26 cellular contexts compared by ENCODE assay signal in the genomic region with DNA sequence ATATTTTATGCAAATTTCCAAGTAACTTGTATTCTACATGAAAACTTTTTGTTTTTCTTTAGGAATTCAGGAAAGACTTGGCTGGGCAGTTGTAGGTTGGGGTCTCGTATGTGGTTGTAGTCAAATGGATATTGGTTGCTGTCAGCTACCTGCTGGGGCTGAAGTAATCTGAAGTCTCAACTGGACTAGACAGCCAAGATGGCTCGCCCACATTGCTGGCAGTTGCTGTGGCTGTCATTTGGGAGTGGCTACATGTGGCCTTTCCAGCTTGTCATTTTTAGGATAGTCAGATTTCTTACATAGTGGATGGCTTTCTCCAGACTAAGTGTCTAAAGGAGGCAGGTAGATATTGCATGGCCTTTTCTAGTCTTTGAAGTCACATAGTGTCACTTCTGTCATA.
"Had no signal": no experiment of that assay in that cellular context is flagged by ENCODE, and none has a peak within 500 bp of the region (broad histone marks: within the 10 kb centered on the region; RNA-seq: fewer than 3 reads in every experiment).

No MANE protein-coding gene starts in this region.

- H3K9me3 Mint-ChIP-seq: activated CD4-positive, alpha-beta memory T cell treated with anti-CD3 and anti-CD28 coated beads, Interleukin-2, amount 10 ng/mL, durations not matched to agents 7 days and 5 days; activated CD4-positive, alpha-beta T cell treated with anti-CD3 and anti-CD28 coated beads, Interleukin-2, amount 10 ng/mL, durations not matched to agents 7 days and 5 days; activated naive CD4-positive, alpha-beta T cell treated with anti-CD3 and anti-CD28 coated beads, Interleukin-2, amount 10 ng/mL, durations not matched to agents 7 days and 5 days; activated naive CD4-positive, alpha-beta T cell treated with anti-CD3 and anti-CD28 coated beads, Interleukin-2, amount 50 U/mL, for 72 hours; activated naive CD8-positive, alpha-beta T cell treated with anti-CD3 and anti-CD28 coated beads, Interleukin-2, amount 10 ng/mL, durations not matched to agents 7 days and 5 days; activated T-cell treated with anti-CD3 and anti-CD28 coated beads, Interleukin-2, amount 50 U/mL, for 24 hours; brain; effector memory CD8-positive, alpha-beta T cell; T-cell; WTC11 had no signal

- H3K27me3 ChIP-seq: ascending aorta, breast epithelium, cardiac muscle cell, esophagus squamous epithelium had no signal

- H3K4me1 ChIP-seq: ascending aorta, breast epithelium had no signal

- ATAC-seq: activated naive CD4-positive, alpha-beta T cell treated with anti-CD3 and anti-CD28 coated beads, Interleukin-2, amount 50 U/mL, for 72 hours; activated T-cell treated with anti-CD3 and anti-CD28 coated beads, Interleukin-2, amount 50 U/mL, for 72 hours; effector memory CD8-positive, alpha-beta T cell had no signal

- H3K27me3 Mint-ChIP-seq: activated CD4-positive, alpha-beta memory T cell treated with anti-CD3 and anti-CD28 coated beads, Interleukin-2, amount 10 ng/mL, durations not matched to agents 7 days and 5 days; activated naive CD4-positive, alpha-beta T cell treated with anti-CD3 and anti-CD28 coated beads, Interleukin-2, amount 10 ng/mL, durations not matched to agents 7 days and 5 days; activated naive CD8-positive, alpha-beta T cell treated with anti-CD3 and anti-CD28 coated beads, Interleukin-2, amount 10 ng/mL, durations not matched to agents 7 days and 5 days; activated T-cell treated with anti-CD3 and anti-CD28 coated beads, Interleukin-2, amount 50 U/mL, for 24 hours; brain; effector memory CD8-positive, alpha-beta T cell; T-cell had no signal

- H3K27ac ChIP-seq: ascending aorta, breast epithelium, cardiac muscle cell, esophagus squamous epithelium, VCaP had no signal

- H3K36me3 Mint-ChIP-seq: activated naive CD4-positive, alpha-beta T cell treated with anti-CD3 and anti-CD28 coated beads, Interleukin-2, amount 10 ng/mL, durations not matched to agents 7 days and 5 days; activated naive CD4-positive, alpha-beta T cell treated with anti-CD3 and anti-CD28 coated beads, Interleukin-2, amount 50 U/mL, for 72 hours; activated naive CD8-positive, alpha-beta T cell treated with anti-CD3 and anti-CD28 coated beads, Interleukin-2, amount 10 ng/mL, durations not matched to agents 7 days and 5 days; brain; T-cell; WTC11 had no signal

- H3K36me3 ChIP-seq: ascending aorta, breast epithelium, cardiac muscle cell, esophagus squamous epithelium had no signal

- H3K4me1 Mint-ChIP-seq: WTC11 had no signal

- H3K27ac Mint-ChIP-seq: activated CD4-positive, alpha-beta memory T cell treated with anti-CD3 and anti-CD28 coated beads, Interleukin-2, amount 10 ng/mL, durations not matched to agents 7 days and 5 days; activated CD4-positive, alpha-beta T cell treated with anti-CD3 and anti-CD28 coated beads, Interleukin-2, amount 10 ng/mL, durations not matched to agents 7 days and 5 days; activated naive CD4-positive, alpha-beta T cell treated with anti-CD3 and anti-CD28 coated beads, Interleukin-2, amount 10 ng/mL, durations not matched to agents 7 days and 5 days; activated naive CD4-positive, alpha-beta T cell treated with anti-CD3 and anti-CD28 coated beads, Interleukin-2, amount 50 U/mL, for 72 hours; activated naive CD8-positive, alpha-beta T cell treated with anti-CD3 and anti-CD28 coated beads, Interleukin-2, amount 10 ng/mL, durations not matched to agents 7 days and 5 days; activated T-cell treated with anti-CD3 and anti-CD28 coated beads, Interleukin-2, amount 50 U/mL, for 24 hours; brain; T-cell; T-helper 1 cell treated with Interleukin-12 subunit alpha and Interleukin-12 subunit beta and Interleukin-4 antibody, amounts not matched to agents 30 μg/mL and 1 μg/mL, for 36 hours; WTC11 had no signal

- H3K4me3 Mint-ChIP-seq: activated CD4-positive, alpha-beta memory T cell treated with anti-CD3 and anti-CD28 coated beads, Interleukin-2, amount 10 ng/mL, durations not matched to agents 7 days and 5 days; activated CD4-positive, alpha-beta T cell treated with anti-CD3 and anti-CD28 coated beads, Interleukin-2, amount 10 ng/mL, durations not matched to agents 7 days and 5 days; activated naive CD4-positive, alpha-beta T cell treated with anti-CD3 and anti-CD28 coated beads, Interleukin-2, amount 10 ng/mL, durations not matched to agents 7 days and 5 days; activated naive CD8-positive, alpha-beta T cell treated with anti-CD3 and anti-CD28 coated beads, Interleukin-2, amount 10 ng/mL, durations not matched to agents 7 days and 5 days; activated T-cell treated with anti-CD3 and anti-CD28 coated beads, Interleukin-2, amount 50 U/mL, for 24 hours; activated T-cell treated with anti-CD3 and anti-CD28 coated beads, Interleukin-2, amount 50 U/mL, for 72 hours; brain; effector memory CD8-positive, alpha-beta T cell; T-cell; T-helper 1 cell treated with Interleukin-12 subunit alpha and Interleukin-12 subunit beta and Interleukin-4 antibody, amounts not matched to agents 30 μg/mL and 1 μg/mL, for 36 hours; WTC11 had no signal

- DNase-seq: activated CD4-positive, alpha-beta memory T cell treated with anti-CD3 and anti-CD28 coated beads, Interleukin-2, amount 10 ng/mL, durations not matched to agents 7 days and 5 days; activated CD4-positive, alpha-beta T cell treated with anti-CD3 and anti-CD28 coated beads for 1 hour; activated CD4-positive, alpha-beta T cell treated with anti-CD3 and anti-CD28 coated beads, Interleukin-2, amount 50 U/mL, for 4 hours; activated CD8-positive, alpha-beta memory T cell treated with anti-CD3 and anti-CD28 coated beads, Interleukin-2, amount 50 U/mL, for 48 hours; activated gamma-delta T cell; activated naive CD4-positive, alpha-beta T cell; activated naive CD4-positive, alpha-beta T cell treated with anti-CD3 and anti-CD28 coated beads, Interleukin-2, amount 10 ng/mL, durations not matched to agents 7 days and 5 days; activated naive CD8-positive, alpha-beta T cell treated with anti-CD3 and anti-CD28 coated beads, Interleukin-2, amount 10 ng/mL, durations not matched to agents 7 days and 5 days; activated T-cell treated with anti-CD3 and anti-CD28 coated beads for 4 hours; activated T-cell treated with anti-CD3 and anti-CD28 coated beads, Interleukin-2, amount 50 U/mL, for 24 hours; cortex of kidney; effector CD4-positive, alpha-beta T cell; esophagus squamous epithelium; T-helper 9 cell had no signal

- H3K9me3 ChIP-seq: ascending aorta, breast epithelium, esophagus squamous epithelium had no signal

- H3K4me3 ChIP-seq: ascending aorta, breast epithelium, cardiac muscle cell, esophagus squamous epithelium had no signal
